Comparison of ENCODE assay signal across 10 cellular contexts in genomic region chr1:223770621-223771315, GRCh38. TPM values are rescaled to one million over a fixed set of nuclear protein-coding genes. Genes with fewer than 3 reads are reported as not detected.
A peak's percentile ranks its signal among the peaks of the same experiment; 100 is the strongest.
DNase-seq lines count a peak whose midpoint lies in the region; ATAC-seq and TF ChIP-seq lines count a peak whose summit lies in the region.
"Had no signal": no experiment of that assay in that cellular context is flagged by ENCODE, and none has a peak within 500 bp of the region (broad histone marks: within the 10 kb centered on the region; RNA-seq: fewer than 3 reads in every experiment).

No MANE protein-coding gene starts in this region.

- H3K9me3 ChIP-seq in heart left ventricle (no peaks in the 10 kb centered on the region), endodermal cell (ENCODE audit: control insufficient read depth, low read length) (peaks cover 6% of the 10 kb centered on the region), vagina (no peaks in the 10 kb centered on the region)

- H3K4me3 Mint-ChIP-seq in endodermal cell (no peak overlapping the region), osteocyte (ENCODE audit: unreplicated experiment) (no peak overlapping the region)

- H3K36me3 Mint-ChIP-seq in endodermal cell (ENCODE audit: low read depth) (peaks cover 50% of the 10 kb centered on the region), osteocyte (ENCODE audit: unreplicated experiment) (peaks cover 31% of the 10 kb centered on the region)

- ATAC-seq in heart left ventricle: no peak
- ATAC-seq in left ventricle myocardium superior: no peak
- no peak for ATAC-seq in GM21825 (IDR thresholded peaks at IDR 0.05; ENCODE audit: unreplicated experiment)
- no peak for ATAC-seq in GM21717 (IDR thresholded peaks at IDR 0.05; ENCODE audit: unreplicated experiment)

- H3K4me1 ChIP-seq in heart left ventricle (peaks cover 0 to 53% (median 27%) of the 10 kb centered on the region in 12 donors), endodermal cell (ENCODE audit: control insufficient read depth, insufficient read depth, low read length) (peaks cover 4% of the 10 kb centered on the region), vagina (peaks cover 29% of the 10 kb centered on the region)

- DNase-seq in heart left ventricle (peak in 1 of 5 donors; percentile 18), left ventricle myocardium superior (no peak), endodermal cell (peak; percentile 31), osteocyte (ENCODE audit: extremely low spot score, unreplicated experiment) (peak; percentile 73), vagina (ENCODE audit: extremely low spot score in 2 of 2) (peak in 1 of 2 donors; percentile 81)
- DNase-seq in stimulated activated CD4-positive, alpha-beta T cell treated with anti-CD3 and anti-CD28 coated beads, Interleukin-12 subunit alpha, Interleukin-12 subunit beta, amount 100 ng/mL, for 4 hours: no peak
- DNase-seq: activated naive CD4-positive, alpha-beta T cell; NCI-H1417 treated with DMSO at 0.1 percent for 48 hours had no signal

- H3K27ac Mint-ChIP-seq in endodermal cell (peak overlapping the region; percentile 64), osteocyte (ENCODE audit: unreplicated experiment) (peak overlapping the region; percentile 87)

- no peaks in the 10 kb centered on the region for H3K27me3 ChIP-seq in heart left ventricle
- no peaks in the 10 kb centered on the region for H3K27me3 ChIP-seq in endodermal cell (ENCODE audit: control insufficient read depth, insufficient read depth, low read length, poor library complexity, severe bottlenecking)
- H3K27me3 ChIP-seq in vagina: no peaks in the 10 kb centered on the region

- H3K27me3 Mint-ChIP-seq in endodermal cell (ENCODE audit: insufficient read depth) (no peaks in the 10 kb centered on the region), osteocyte (ENCODE audit: unreplicated experiment) (no peaks in the 10 kb centered on the region)

- no peak for TF ChIP-seq POLR2A in heart left ventricle (IDR thresholded peaks at IDR 0.05)
- TF ChIP-seq POLR2A in vagina (IDR thresholded peaks at IDR 0.05): no peak

- H3K36me3 ChIP-seq in heart left ventricle (peaks cover 0 to 83% (median 72%) of the 10 kb centered on the region in 9 donors), endodermal cell (ENCODE audit: control insufficient read depth, insufficient read depth, low read length) (peaks cover 66% of the 10 kb centered on the region), vagina (peaks cover 3 to 53% of the 10 kb centered on the region in 2 donors)

- no peak overlapping the region for H3K9ac ChIP-seq in endodermal cell (ENCODE audit: extremely low read depth, low read length, poor library complexity, severe bottlenecking)

- H3K27ac ChIP-seq in heart left ventricle: peak overlapping the region; percentile 27 to 84 (median 70)
- no peak overlapping the region for H3K27ac ChIP-seq in endodermal cell (ENCODE audit: low read depth, low read length)
- peak overlapping the region; percentile 84 for H3K27ac ChIP-seq in vagina

- H3K9me3 Mint-ChIP-seq in endodermal cell (peaks cover 4% of the 10 kb centered on the region), osteocyte (ENCODE audit: unreplicated experiment) (no peaks in the 10 kb centered on the region)

- H3K4me3 ChIP-seq in heart left ventricle (no peak overlapping the region), endodermal cell (ENCODE audit: low read length) (no peak overlapping the region), vagina (no peak overlapping the region)

- TF ChIP-seq CTCF in heart left ventricle (IDR thresholded peaks at IDR 0.05) (no peak), endodermal cell (conservative IDR thresholded peaks at IDR 0.05) (no peak), osteocyte (IDR thresholded peaks at IDR 0.05) (no peak), vagina (IDR thresholded peaks at IDR 0.05) (no peak)

- WGBS in heart left ventricle, 4 donors: 86 to 91% (median 88%) methylated on average over 9 of the region's 9 CpGs
- WGBS in endodermal cell (ENCODE audit: insufficient coverage in 1 of 2, insufficient read length in 1 of 2), 2 experiments: 97 to 100% methylated on average over 4 to 9 of the region's 9 CpGs

- H3K4me1 Mint-ChIP-seq in endodermal cell (peaks cover 22% of the 10 kb centered on the region), osteocyte (ENCODE audit: unreplicated experiment) (peaks cover 40% of the 10 kb centered on the region)

- intact Hi-C loops in heart left ventricle (cut with DNase I): no loop called here
- intact Hi-C loops in left ventricle myocardium superior (cut with micrococcal nuclease): no loop called here
- intact Hi-C loops in vagina (cut with DNase I): no loop called here

RNA-seq across cellular contexts. Expression of gene CAPN2, which starts 58.4 kb away (rescaled TPM):
- total RNA-seq in heart left ventricle (100 to 1,000 TPM in 2 of 9 donors, 10 to 100 TPM in 7; 60.2 to 115 (median 82.7) TPM), left ventricle myocardium superior (76.9 TPM), endodermal cell (10 to 100 TPM; 49.2 to 49.7 TPM), osteocyte (271 and 278 TPM in 2 replicates), vagina (208 TPM)
- 10 to 100 TPM; 54.4 to 75.7 TPM for polyA plus RNA-seq in heart left ventricle
- 71.5 TPM for polyA plus RNA-seq in endodermal cell (2013, experiment 1 of 2)
- polyA plus RNA-seq in endodermal cell (2013, experiment 2 of 2): 75.9 TPM

Comparison
In these comparisons a context has a peak if more than half of its experiments do, and no peak if none do; other contexts are left out.
1. DNase-seq: peak in endodermal cell (single experiment) and osteocyte (single experiment); none in left ventricle myocardium superior (single experiment) and stimulated activated CD4-positive, alpha-beta T cell treated with anti-CD3 and anti-CD28 coated beads, Interleukin-12 subunit alpha, Interleukin-12 subunit beta, amount 100 ng/mL, for 4 hours (single experiment).